ENCODE assay signal across 1 cellular context in the genomic region with DNA sequence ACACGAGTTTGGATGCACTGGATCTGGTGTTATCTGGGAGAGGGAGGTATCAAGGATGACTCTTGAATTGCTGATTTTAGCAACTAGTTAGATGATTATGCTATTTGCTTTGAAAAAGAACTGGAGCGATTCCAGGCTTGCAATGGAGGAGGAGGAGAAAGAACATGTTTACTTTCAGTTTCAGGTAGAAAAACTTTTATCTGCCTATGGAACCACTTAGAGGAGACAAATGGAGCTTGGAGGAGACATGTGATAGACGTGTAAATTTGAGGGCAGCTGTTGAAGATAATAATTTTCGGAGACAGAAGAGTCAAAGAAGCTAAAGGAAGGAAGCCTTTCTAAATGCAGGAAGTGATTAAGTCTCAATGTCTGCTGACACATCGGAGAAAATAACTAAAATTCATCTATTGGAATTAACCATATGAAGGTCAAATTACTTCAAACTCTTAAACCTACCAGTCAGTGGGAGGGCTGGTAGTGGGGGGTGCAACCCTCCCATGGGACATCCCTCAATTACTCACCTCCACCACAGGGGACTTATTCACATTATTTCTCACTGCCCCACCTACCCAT.
TF ChIP-seq lines count a peak whose summit lies in the region.

No MANE protein-coding gene starts in this region.

TF ChIP-seq in GM12878, 131 proteins besides CTCF, POLR2A, EP300 and RAD21 (continued from another document):
- no peak for TF ChIP-seq SKIL (IDR thresholded peaks at IDR 0.05; ENCODE audit: low read depth, poor library complexity, severe bottlenecking)
- no peak for TF ChIP-seq CREM (IDR thresholded peaks at IDR 0.05; ENCODE audit: low read depth)
- TF ChIP-seq ZNF622 (IDR thresholded peaks at IDR 0.05), result no peak
- no peak for TF ChIP-seq IKZF2 (IDR thresholded peaks at IDR 0.05)
- TF ChIP-seq ETV6 (conservative IDR thresholded peaks at IDR 0.05 in 1 of 2, IDR thresholded peaks at IDR 0.05 in 1 of 2; ENCODE audit: borderline replicate concordance in 1 of 2, low read depth in 1 of 2), result no peak
- no peak for TF ChIP-seq KAT2A (conservative IDR thresholded peaks at IDR 0.05; ENCODE audit: control insufficient read depth, low read depth, low read length)
- TF ChIP-seq, protein P1, sequence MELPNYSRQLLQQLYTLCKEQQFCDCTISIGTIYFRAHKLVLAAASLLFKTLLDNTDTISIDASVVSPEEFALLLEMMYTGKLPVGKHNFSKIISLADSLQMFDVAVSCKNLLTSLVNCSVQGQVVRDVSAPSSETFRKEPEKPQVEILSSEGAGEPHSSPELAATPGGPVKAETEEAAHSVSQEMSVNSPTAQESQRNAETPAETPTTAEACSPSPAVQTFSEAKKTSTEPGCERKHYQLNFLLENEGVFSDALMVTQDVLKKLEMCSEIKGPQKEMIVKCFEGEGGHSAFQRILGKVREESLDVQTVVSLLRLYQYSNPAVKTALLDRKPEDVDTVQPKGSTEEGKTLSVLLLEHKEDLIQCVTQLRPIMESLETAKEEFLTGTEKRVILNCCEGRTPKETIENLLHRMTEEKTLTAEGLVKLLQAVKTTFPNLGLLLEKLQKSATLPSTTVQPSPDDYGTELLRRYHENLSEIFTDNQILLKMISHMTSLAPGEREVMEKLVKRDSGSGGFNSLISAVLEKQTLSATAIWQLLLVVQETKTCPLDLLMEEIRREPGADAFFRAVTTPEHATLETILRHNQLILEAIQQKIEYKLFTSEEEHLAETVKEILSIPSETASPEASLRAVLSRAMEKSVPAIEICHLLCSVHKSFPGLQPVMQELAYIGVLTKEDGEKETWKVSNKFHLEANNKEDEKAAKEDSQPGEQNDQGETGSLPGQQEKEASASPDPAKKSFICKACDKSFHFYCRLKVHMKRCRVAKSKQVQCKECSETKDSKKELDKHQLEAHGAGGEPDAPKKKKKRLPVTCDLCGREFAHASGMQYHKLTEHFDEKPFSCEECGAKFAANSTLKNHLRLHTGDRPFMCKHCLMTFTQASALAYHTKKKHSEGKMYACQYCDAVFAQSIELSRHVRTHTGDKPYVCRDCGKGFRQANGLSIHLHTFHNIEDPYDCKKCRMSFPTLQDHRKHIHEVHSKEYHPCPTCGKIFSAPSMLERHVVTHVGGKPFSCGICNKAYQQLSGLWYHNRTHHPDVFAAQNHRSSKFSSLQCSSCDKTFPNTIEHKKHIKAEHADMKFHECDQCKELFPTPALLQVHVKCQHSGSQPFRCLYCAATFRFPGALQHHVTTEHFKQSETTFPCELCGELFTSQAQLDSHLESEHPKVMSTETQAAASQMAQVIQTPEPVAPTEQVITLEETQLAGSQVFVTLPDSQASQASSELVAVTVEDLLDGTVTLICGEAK (IDR thresholded peaks at IDR 0.05; ENCODE audit: borderline replicate concordance), result no peak
- TF ChIP-seq, protein P2, sequence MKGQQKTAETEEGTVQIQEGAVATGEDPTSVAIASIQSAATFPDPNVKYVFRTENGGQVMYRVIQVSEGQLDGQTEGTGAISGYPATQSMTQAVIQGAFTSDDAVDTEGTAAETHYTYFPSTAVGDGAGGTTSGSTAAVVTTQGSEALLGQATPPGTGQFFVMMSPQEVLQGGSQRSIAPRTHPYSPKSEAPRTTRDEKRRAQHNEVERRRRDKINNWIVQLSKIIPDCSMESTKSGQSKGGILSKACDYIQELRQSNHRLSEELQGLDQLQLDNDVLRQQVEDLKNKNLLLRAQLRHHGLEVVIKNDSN (IDR thresholded peaks at IDR 0.05; ENCODE audit: borderline replicate concordance, extremely low read length, insufficient read depth, low read depth, low read length), result no peak
- no peak for TF ChIP-seq POLR2AphosphoS2 (IDR thresholded peaks at IDR 0.05; ENCODE audit: low read depth, low read length)
- no peak for TF ChIP-seq BACH1 (IDR thresholded peaks at IDR 0.05; ENCODE audit: borderline replicate concordance)
- TF ChIP-seq LARP7 (IDR thresholded peaks at IDR 0.05), result no peak
- no peak for TF ChIP-seq SREBF1 (IDR thresholded peaks at IDR 0.05; ENCODE audit: low read length)
- TF ChIP-seq ZSCAN29 (IDR thresholded peaks at IDR 0.05), result no peak
